Comparison of ENCODE assay signal across 8 cellular contexts in genomic region chr14:99590746-99591555, GRCh38. TPM values are rescaled to one million over a fixed set of nuclear protein-coding genes. Genes with fewer than 3 reads are reported as not detected.
DNase-seq lines count a peak whose midpoint lies in the region; ATAC-seq and TF ChIP-seq lines count a peak whose summit lies in the region.

No MANE protein-coding gene starts in this region.

- whole genome bisulfite sequencing in HUES64 = 86% methylated on average over 28 of the region's 28 CpGs

- in situ Hi-C loops in astrocyte of the spinal cord (cut with HindIII; ENCODE audit: low sequenced_read_pairs) = no loop called here

- H3K27me3 ChIP-seq in HUES64 (ENCODE audit: insufficient read depth, low read length) = no peaks in the 10 kb centered on the region

- no peak for TF ChIP-seq CTCF in astrocyte of the spinal cord (IDR thresholded peaks at IDR 0.05; ENCODE audit: low read depth, low read length)

- DNase-seq in AG20443 (ENCODE audit: low spot score) = peak; percentile 72
- peak; percentile 58 for DNase-seq in astrocyte of the spinal cord (ENCODE audit: low read depth, low spot score)
- peak; percentile 53 for DNase-seq in medulla oblongata (ENCODE audit: extremely low spot score)
- DNase-seq in foreskin melanocyte = no peak
- DNase-seq in COR-L47 (lab: John Stamatoyannopoulos, UW) = no peak
- DNase-seq in activated CD8-positive, alpha-beta memory T cell treated with anti-CD3 and anti-CD28 coated beads, Interleukin-2, amount 50 U/mL, for 48 hours = no peak

- peaks cover 30% of the 10 kb centered on the region for H3K4me1 ChIP-seq in HUES64 (ENCODE audit: insufficient read depth, low read length)

- H3K4me3 ChIP-seq in HUES64 (ENCODE audit: low read length) (no peak overlapping the region), astrocyte of the spinal cord (ENCODE audit: low read depth, low read length) (no peak overlapping the region)

- H3K9me3 ChIP-seq in HUES64 (ENCODE audit: insufficient read depth, low read depth, low read length) = no peaks in the 10 kb centered on the region

- H3K9ac ChIP-seq in HUES64 (ENCODE audit: low read depth, low read length) = no peak overlapping the region

- peak overlapping the region; percentile 6; the same call in 1 of the 2 replicates for H3K27ac ChIP-seq in HUES64 (ENCODE audit: low read depth, low read length)

- no peaks in the 10 kb centered on the region for H3K36me3 ChIP-seq in HUES64 (ENCODE audit: insufficient read depth, low read length)

- ATAC-seq in GM21528 (IDR thresholded peaks at IDR 0.05; ENCODE audit: low FRiP score, unreplicated experiment) = no peak

RNA-seq across cellular contexts. Expression of gene CCDC85C, which starts 13.1 kb away (rescaled TPM):
- 23.5 TPM for polyA plus RNA-seq in HUES64 (2013, experiment 1 of 2)
- 23.5 TPM for polyA plus RNA-seq in HUES64 (2013, experiment 2 of 2)

RNA-seq across cellular contexts. Expression of gene HHIPL1, which starts 54.0 kb away (rescaled TPM):
- polyA plus RNA-seq in HUES64 (2013, experiment 1 of 2) = 1.7 TPM
- polyA plus RNA-seq in HUES64 (2013, experiment 2 of 2) = 1.8 TPM

Comparison
In these comparisons a context has a peak if more than half of its experiments do, and no peak if none do; other contexts are left out.
1. DNase-seq: peak in AG20443 (single experiment), astrocyte of the spinal cord (single experiment) and medulla oblongata (single experiment); none in foreskin melanocyte (single experiment), COR-L47 (single experiment) and activated CD8-positive, alpha-beta memory T cell treated with anti-CD3 and anti-CD28 coated beads, Interleukin-2, amount 50 U/mL, for 48 hours (single experiment).